In genomic region chr14:98513558-98513957, GRCh38 we compare ENCODE assay signal across 19 cellular contexts.
"Had no signal": no experiment of that assay in that cellular context is flagged by ENCODE, and none has a peak within 500 bp of the region (broad histone marks: within the 10 kb centered on the region; RNA-seq: fewer than 3 reads in every experiment).

No MANE protein-coding gene starts in this region.

- ATAC-seq: effector memory CD8-positive, alpha-beta T cell; heart right ventricle; left lobe of liver; naive thymus-derived CD8-positive, alpha-beta T cell; psoas muscle; right lobe of liver; stimulated activated effector memory CD8-positive, alpha-beta T cell treated with anti-CD3 and anti-CD28 coated beads, Interleukin-12 subunit alpha, Interleukin-12 subunit beta, amount 100 ng/mL, for 72 hours; upper lobe of right lung had no signal

- H3K9me3 Mint-ChIP-seq: dendritic cell treated with granulocyte-macrophage colony-stimulating factor and Interleukin-4, amounts not matched to agents 40 ng/mL and 50 ng/mL, for 4 days had no signal

- DNase-seq: effector memory CD8-positive, alpha-beta T cell; erythroblast; heart right ventricle; hypothalamus; mammary epithelial cell; naive thymus-derived CD8-positive, alpha-beta T cell; psoas muscle; retina; right lobe of liver; stimulated activated CD4-positive, alpha-beta T cell treated with anti-CD3 and anti-CD28 coated beads, Interleukin-4, amount 100 ng/mL, for 1 hour; stimulated activated CD8-positive, alpha-beta memory T cell treated with anti-CD3 and anti-CD28 coated beads, Interleukin-4, amount 100 ng/mL, for 48 hours; upper lobe of right lung had no signal

- H3K4me1 ChIP-seq: heart right ventricle, psoas muscle, right lobe of liver, testis, tibial nerve, upper lobe of right lung, vagina had no signal

- H3K27me3 ChIP-seq: neutrophil, right lobe of liver, testis, tibial nerve, upper lobe of right lung, vagina had no signal

- H3K27ac Mint-ChIP-seq: dendritic cell treated with granulocyte-macrophage colony-stimulating factor and Interleukin-4, amounts not matched to agents 40 ng/mL and 50 ng/mL, for 4 days; stimulated activated effector memory CD8-positive, alpha-beta T cell treated with anti-CD3 and anti-CD28 coated beads, Interleukin-12 subunit alpha, Interleukin-12 subunit beta, amount 100 ng/mL, for 72 hours had no signal

- H3K27ac ChIP-seq: heart right ventricle, neutrophil, psoas muscle, right lobe of liver, testis, tibial nerve, upper lobe of right lung, vagina had no signal

- H3K9me3 ChIP-seq: neutrophil, psoas muscle, right lobe of liver, testis, upper lobe of right lung, vagina had no signal

- H3K4me3 ChIP-seq: heart right ventricle, psoas muscle, right lobe of liver, testis, tibial nerve, upper lobe of right lung, vagina had no signal

- H3K36me3 Mint-ChIP-seq: stimulated activated effector memory CD8-positive, alpha-beta T cell treated with anti-CD3 and anti-CD28 coated beads, Interleukin-12 subunit alpha, Interleukin-12 subunit beta, amount 100 ng/mL, for 72 hours had no signal

- H3K36me3 ChIP-seq: heart right ventricle, neutrophil, right lobe of liver, tibial nerve, upper lobe of right lung, vagina had no signal
